1 cellular context compared by ENCODE assay signal in genomic region chr3:194315088-194315964, GRCh38.
TF ChIP-seq lines count a peak whose summit lies in the region.

No MANE protein-coding gene starts in this region.

TF ChIP-seq in HepG2, 621 proteins besides CTCF, POLR2A, EP300 and RAD21 (continued from another document and continues in another):
- no peak for TF ChIP-seq CENPBD1 (CRISPR knock-in tag; IDR thresholded peaks at IDR 0.05; ENCODE audit: borderline replicate concordance, low read depth)
- TF ChIP-seq ZNF263 (CRISPR knock-in tag; IDR thresholded peaks at IDR 0.05) = peak; percentile 68
- 0 out of 2 replicates have a peak, but pooled peaks have one; percentile 46 for TF ChIP-seq SMAD3 (CRISPR knock-in tag; IDR thresholded peaks at IDR 0.05)
- TF ChIP-seq SMAD9 (CRISPR knock-in tag; IDR thresholded peaks at IDR 0.05) = no peak
- TF ChIP-seq MYNN (CRISPR knock-in tag; IDR thresholded peaks at IDR 0.05; ENCODE audit: low read depth) = no peak
- TF ChIP-seq THAP8 (CRISPR knock-in tag; IDR thresholded peaks at IDR 0.05; ENCODE audit: borderline replicate concordance) = no peak
- TF ChIP-seq ZNF441 (CRISPR knock-in tag; IDR thresholded peaks at IDR 0.05; ENCODE audit: borderline replicate concordance) = no peak
- TF ChIP-seq ZC3H4 (CRISPR knock-in tag; IDR thresholded peaks at IDR 0.05; ENCODE audit: borderline replicate concordance) = no peak
- TF ChIP-seq ZSCAN31 (CRISPR knock-in tag; IDR thresholded peaks at IDR 0.05; ENCODE audit: low read depth) = no peak
- peak; percentile 39; the same call in 1 of the 2 replicates for TF ChIP-seq ZSCAN20 (CRISPR knock-in tag; IDR thresholded peaks at IDR 0.05; ENCODE audit: borderline replicate concordance)
- TF ChIP-seq ZNF451 (CRISPR knock-in tag; IDR thresholded peaks at IDR 0.05) = peak; percentile 72; the same call in 1 of the 2 replicates
- peak; percentile 79 for TF ChIP-seq SRSF1 (optimal IDR thresholded peaks at IDR 0.05; ENCODE audit: low read depth, low read length)
- TF ChIP-seq ZNF142 (CRISPR knock-in tag; IDR thresholded peaks at IDR 0.05) = peak; percentile 72; the same call in 1 of the 2 replicates
- TF ChIP-seq MED1 (CRISPR knock-in tag; IDR thresholded peaks at IDR 0.05) = peak; percentile 67
- no peak for TF ChIP-seq ZFYVE20 (CRISPR knock-in tag; IDR thresholded peaks at IDR 0.05; ENCODE audit: borderline replicate concordance, low read depth)
- peak; percentile 53 for TF ChIP-seq SP4 (CRISPR knock-in tag; IDR thresholded peaks at IDR 0.05)
- TF ChIP-seq SP140L (CRISPR knock-in tag; IDR thresholded peaks at IDR 0.05; ENCODE audit: borderline replicate concordance) = 0 out of 2 replicates have a peak, but pooled peaks have one; percentile 41
- peak; percentile 89 for TF ChIP-seq ZNF891 (CRISPR knock-in tag; IDR thresholded peaks at IDR 0.05)
- TF ChIP-seq MATR3 (CRISPR knock-in tag; IDR thresholded peaks at IDR 0.05) = no peak
- TF ChIP-seq RORA (CRISPR knock-in tag; IDR thresholded peaks at IDR 0.05) = no peak
- TF ChIP-seq HOXA9 (CRISPR knock-in tag; IDR thresholded peaks at IDR 0.05; ENCODE audit: borderline replicate concordance) = no peak
- peak; percentile 87 for TF ChIP-seq ZGPAT (CRISPR knock-in tag; IDR thresholded peaks at IDR 0.05)
- TF ChIP-seq MTERF4 (CRISPR knock-in tag; IDR thresholded peaks at IDR 0.05) = peak; percentile 73; the same call in 1 of the 2 replicates
- peak; percentile 17; the same call in 1 of the 2 replicates for TF ChIP-seq HMGXB3 (CRISPR knock-in tag; IDR thresholded peaks at IDR 0.05; ENCODE audit: borderline replicate concordance)
- TF ChIP-seq SOX13 (IDR thresholded peaks at IDR 0.05) = no peak
- TF ChIP-seq SOX13 (CRISPR knock-in tag; conservative IDR thresholded peaks at IDR 0.05 in 1 of 2, IDR thresholded peaks at IDR 0.05 in 1 of 2) = peak in 1 of 2 experiments; percentile 8; a peak in 1 of 4 replicates
- peak; percentile 99 for TF ChIP-seq STAG1 (CRISPR knock-in tag; IDR thresholded peaks at IDR 0.05)
- no peak; the same call in 1 of the 2 replicates for TF ChIP-seq TARDBP (CRISPR knock-in tag; IDR thresholded peaks at IDR 0.05)
- TF ChIP-seq CBFB (CRISPR knock-in tag; IDR thresholded peaks at IDR 0.05) = peak; percentile 64; the same call in 1 of the 2 replicates
- TF ChIP-seq RBAK (CRISPR knock-in tag; IDR thresholded peaks at IDR 0.05) = no peak
- peak; percentile 19 for TF ChIP-seq ZNF781 (CRISPR knock-in tag; IDR thresholded peaks at IDR 0.05; ENCODE audit: borderline replicate concordance, not compliant biosample characterization)
- TF ChIP-seq ZNF296 (CRISPR knock-in tag; conservative IDR thresholded peaks at IDR 0.05) = no peak
- no peak for TF ChIP-seq PRMT3 (CRISPR knock-in tag; IDR thresholded peaks at IDR 0.05; ENCODE audit: borderline replicate concordance, low read depth)
- TF ChIP-seq TP53 (CRISPR knock-in tag; conservative IDR thresholded peaks at IDR 0.05) = no peak
- peak; percentile 65; the same call in 1 of the 2 replicates for TF ChIP-seq ZNF792 (CRISPR knock-in tag; IDR thresholded peaks at IDR 0.05)
- TF ChIP-seq FOXC1 (CRISPR knock-in tag; IDR thresholded peaks at IDR 0.05; ENCODE audit: borderline replicate concordance) = peak; percentile 66
- 0 out of 2 replicates have a peak, but pooled peaks have one; percentile 54 for TF ChIP-seq STAT6 (CRISPR knock-in tag; IDR thresholded peaks at IDR 0.05; ENCODE audit: borderline replicate concordance)
- no peak for TF ChIP-seq ZFAT (CRISPR knock-in tag; conservative IDR thresholded peaks at IDR 0.05)
- TF ChIP-seq NFAT5 (CRISPR knock-in tag; IDR thresholded peaks at IDR 0.05) = no peak
